ENCODE assay signal across 35 cellular contexts in the genomic region with DNA sequence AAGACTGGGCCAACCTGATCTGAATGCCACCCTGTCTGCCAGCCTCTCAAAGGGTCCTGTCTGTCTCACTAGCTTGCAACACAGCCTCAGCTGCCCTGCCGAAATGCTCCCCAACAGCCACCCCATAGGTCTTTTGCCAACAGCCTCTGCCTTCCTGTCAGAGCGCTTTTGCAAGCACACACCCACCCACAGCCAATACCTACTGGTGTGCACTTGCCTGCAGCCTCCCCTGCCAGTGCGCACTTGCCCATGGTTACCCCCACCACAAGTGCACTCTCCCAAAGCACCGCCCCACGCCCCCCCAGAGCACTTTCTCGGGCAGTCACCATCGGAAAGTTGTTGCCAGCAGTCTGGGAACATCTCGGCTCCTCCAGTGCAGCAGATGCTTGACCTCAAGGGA.
"Had no signal": no experiment of that assay in that cellular context is flagged by ENCODE, and none has a peak within 500 bp of the region (broad histone marks: within the 10 kb centered on the region; RNA-seq: fewer than 3 reads in every experiment).

No MANE protein-coding gene starts in this region.

- H3K4me3 ChIP-seq: adrenal gland, body of pancreas, breast epithelium had no signal

- H3K27me3 ChIP-seq: adrenal gland, body of pancreas, brain microvascular endothelial cell, breast epithelium had no signal

- H3K27me3 Mint-ChIP-seq: activated B cell treated with CpG ODN at 0.5 μM for 24 hours; activated CD4-positive, alpha-beta memory T cell treated with anti-CD3 and anti-CD28 coated beads for 36 hours; activated CD4-positive, alpha-beta T cell treated with anti-CD3 and anti-CD28 coated beads, Interleukin-2, amount 10 ng/mL, durations not matched to agents 24 days and 14 days; activated CD8-positive, alpha-beta T cell treated with anti-CD3 and anti-CD28 coated beads for 36 hours; activated naive CD8-positive, alpha-beta T cell treated with anti-CD3 and anti-CD28 coated beads for 36 hours; activated T-helper 17 cell treated with anti-CD3 and anti-CD28 coated beads, Interleukin-2, amount 50 U/mL, for 72 hours; central memory CD8-positive, alpha-beta T cell had no signal

- H3K4me3 Mint-ChIP-seq: activated B cell treated with CpG ODN at 0.5 μM for 24 hours; activated CD4-positive, alpha-beta memory T cell treated with anti-CD3 and anti-CD28 coated beads for 36 hours; activated CD4-positive, alpha-beta T cell treated with anti-CD3 and anti-CD28 coated beads, Interleukin-2, amount 10 ng/mL, durations not matched to agents 24 days and 14 days; activated CD8-positive, alpha-beta T cell treated with anti-CD3 and anti-CD28 coated beads for 36 hours; activated naive CD4-positive, alpha-beta T cell treated with anti-CD3 and anti-CD28 coated beads for 36 hours; activated naive CD8-positive, alpha-beta T cell treated with anti-CD3 and anti-CD28 coated beads for 36 hours; activated T-cell treated with anti-CD3 and anti-CD28 coated beads, Interleukin-2, amount 50 U/mL, for 4 hours; activated T-cell treated with anti-CD3 and anti-CD28 coated beads, Interleukin-2, amount 50 U/mL, for 72 hours; activated T-helper 1 cell treated with anti-CD3 and anti-CD28 coated beads, Interleukin-12 subunit alpha, Interleukin-12 subunit beta, Interleukin-2, Interleukin-4 antibody, amounts not matched to agents 30 ng/mL and 10 ng/mL and 1 ng/mL, durations not matched to agents 14 hours and 24 hours and 36 hours; activated T-helper 17 cell treated with anti-CD3 and anti-CD28 coated beads, Interleukin-2, amount 50 U/mL, for 72 hours; central memory CD8-positive, alpha-beta T cell; T-helper 1 cell treated with Interleukin-12 subunit alpha and Interleukin-12 subunit beta and Interleukin-4 antibody, amounts not matched to agents 30 μg/mL and 1 μg/mL, for 36 hours; T-helper 2 cell treated with Interferon-gamma antibody and Interleukin-4, amounts not matched to agents 5 μg/mL and 100 μg/mL, for 36 hours had no signal

- H3K9me3 Mint-ChIP-seq: activated CD4-positive, alpha-beta memory T cell treated with anti-CD3 and anti-CD28 coated beads for 36 hours; activated CD4-positive, alpha-beta T cell treated with anti-CD3 and anti-CD28 coated beads, Interleukin-2, amount 10 ng/mL, durations not matched to agents 24 days and 14 days; activated CD8-positive, alpha-beta T cell treated with anti-CD3 and anti-CD28 coated beads for 36 hours; activated T-cell treated with anti-CD3 and anti-CD28 coated beads, Interleukin-2, amount 50 U/mL, for 72 hours; activated T-helper 17 cell treated with anti-CD3 and anti-CD28 coated beads, Interleukin-2, amount 50 U/mL, for 72 hours; central memory CD8-positive, alpha-beta T cell had no signal

- H3K9me3 ChIP-seq: adrenal gland, body of pancreas, breast epithelium had no signal

- H3K27ac Mint-ChIP-seq: activated B cell treated with CpG ODN at 0.5 μM for 24 hours; activated CD4-positive, alpha-beta memory T cell treated with anti-CD3 and anti-CD28 coated beads for 36 hours; activated CD4-positive, alpha-beta T cell treated with anti-CD3 and anti-CD28 coated beads, Interleukin-2, amount 10 ng/mL, durations not matched to agents 24 days and 14 days; activated CD8-positive, alpha-beta T cell treated with anti-CD3 and anti-CD28 coated beads for 36 hours; activated naive CD4-positive, alpha-beta T cell treated with anti-CD3 and anti-CD28 coated beads for 36 hours; activated naive CD8-positive, alpha-beta T cell treated with anti-CD3 and anti-CD28 coated beads for 36 hours; activated T-cell treated with anti-CD3 and anti-CD28 coated beads, Interleukin-2, amount 50 U/mL, for 72 hours; activated T-helper 1 cell treated with anti-CD3 and anti-CD28 coated beads, Interleukin-12 subunit alpha, Interleukin-12 subunit beta, Interleukin-2, Interleukin-4 antibody, amounts not matched to agents 30 ng/mL and 10 ng/mL and 1 ng/mL, durations not matched to agents 14 hours and 24 hours and 36 hours; activated T-helper 17 cell treated with anti-CD3 and anti-CD28 coated beads, Interleukin-2, amount 50 U/mL, for 72 hours; T-helper 1 cell treated with Interleukin-12 subunit alpha and Interleukin-12 subunit beta and Interleukin-4 antibody, amounts not matched to agents 30 μg/mL and 1 μg/mL, for 36 hours; T-helper 2 cell treated with Interferon-gamma antibody and Interleukin-4, amounts not matched to agents 5 μg/mL and 100 μg/mL, for 36 hours had no signal

- DNase-seq: activated B cell treated with CpG ODN at 0.5 μM for 24 hours; activated CD4-positive, alpha-beta memory T cell treated with anti-CD3 and anti-CD28 coated beads for 36 hours; activated CD4-positive, alpha-beta T cell treated with anti-CD3 and anti-CD28 coated beads for 4 hours; activated CD4-positive, alpha-beta T cell treated with anti-CD3 and anti-CD28 coated beads, Interleukin-2, amount 10 ng/mL, durations not matched to agents 24 days and 14 days; activated CD4-positive, alpha-beta T cell treated with anti-CD3 and anti-CD28 coated beads, Interleukin-2, amount 50 U/mL, for 1 hour; activated CD4-positive, alpha-beta T cell treated with anti-CD3 and anti-CD28 coated beads, Interleukin-2, amount 50 U/mL, for 4 hours; activated CD4-positive, CD25-positive, alpha-beta regulatory T cell treated with anti-CD3 and anti-CD28 coated beads, Interleukin-2, amount 50 U/mL, for 72 hours; activated CD8-positive, alpha-beta memory T cell treated with anti-CD3 and anti-CD28 coated beads, Interleukin-2, amount 50 U/mL, for 4 hours; activated CD8-positive, alpha-beta T cell treated with anti-CD3 and anti-CD28 coated beads for 36 hours; activated effector memory CD4-positive, alpha-beta T cell treated with anti-CD3 and anti-CD28 coated beads, Interleukin-2, amount 50 U/mL, for 16 hours; activated gamma-delta T cell treated with Interleukin-2 at 50 U/mL for 16 hours; activated naive CD4-positive, alpha-beta T cell; activated naive CD4-positive, alpha-beta T cell treated with anti-CD3 and anti-CD28 coated beads for 36 hours; activated naive CD4-positive, alpha-beta T cell treated with anti-CD3 and anti-CD28 coated beads, Interleukin-2, amount 50 U/mL, for 16 hours; activated naive CD8-positive, alpha-beta T cell treated with anti-CD3 and anti-CD28 coated beads for 36 hours; activated T-cell treated with anti-CD3 and anti-CD28 coated beads for 4 hours; activated T-cell treated with anti-CD3 and anti-CD28 coated beads, Interleukin-2, amount 50 U/mL, for 1 hour; activated T-cell treated with anti-CD3 and anti-CD28 coated beads, Interleukin-2, amount 50 U/mL, for 4 hours; activated T-cell treated with anti-CD3 and anti-CD28 coated beads, Interleukin-2, amount 50 U/mL, for 72 hours; adrenal gland; amniotic stem cell; aorta; body of pancreas; brain microvascular endothelial cell; cerebellar nuclear complex; T-helper 2 cell; T-helper 9 cell had no signal

- H3K4me1 ChIP-seq: adrenal gland, body of pancreas, breast epithelium had no signal

- ATAC-seq: activated CD8-positive, alpha-beta T cell treated with anti-CD3 and anti-CD28 coated beads for 36 hours; activated naive CD4-positive, alpha-beta T cell treated with anti-CD3 and anti-CD28 coated beads, Interleukin-2, amount 50 U/mL, for 72 hours; activated T-cell treated with anti-CD3 and anti-CD28 coated beads, Interleukin-2, amount 50 U/mL, for 4 hours; activated T-cell treated with anti-CD3 and anti-CD28 coated beads, Interleukin-2, amount 50 U/mL, for 72 hours; activated T-helper 17 cell treated with anti-CD3 and anti-CD28 coated beads, Interleukin-2, amount 50 U/mL, for 72 hours; body of pancreas had no signal

- H3K36me3 ChIP-seq: adrenal gland, brain microvascular endothelial cell had no signal

- H3K27ac ChIP-seq: adrenal gland, body of pancreas, brain microvascular endothelial cell, breast epithelium, VCaP had no signal
